In the genomic region with DNA sequence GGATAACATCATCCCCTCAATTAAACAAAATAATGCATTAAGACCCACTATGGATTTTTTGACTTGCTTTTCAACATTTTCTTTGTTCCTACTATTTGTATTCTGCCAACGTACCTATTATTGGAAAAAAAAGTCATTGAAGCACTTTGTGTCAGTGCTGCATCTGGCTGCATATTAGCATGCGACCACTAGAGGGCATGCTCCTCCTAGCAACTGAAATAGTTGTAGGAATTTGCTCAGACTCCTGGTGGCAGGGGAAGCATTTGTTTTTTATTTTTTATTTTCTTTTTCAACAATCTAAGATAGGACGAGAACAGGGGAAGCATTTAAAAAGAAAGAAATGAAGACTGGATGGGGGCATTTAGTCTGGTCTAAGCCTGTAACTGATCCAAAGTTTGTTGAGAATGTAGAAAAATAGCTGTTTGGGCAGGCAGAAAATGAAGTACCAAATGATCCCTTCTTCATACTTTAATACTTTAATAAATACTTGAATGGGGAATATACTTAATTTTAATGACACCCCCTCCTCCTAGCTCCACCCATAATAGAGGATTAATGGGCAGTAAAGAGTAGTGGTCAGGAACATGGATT, we compare ENCODE assay signal across 9 cellular contexts. TPM values are rescaled to one million over a fixed set of nuclear protein-coding genes. Genes with fewer than 3 reads are reported as not detected.
A peak's percentile ranks its signal among the peaks of the same experiment; 100 is the strongest.
DNase-seq lines count a peak whose midpoint lies in the region; ATAC-seq and TF ChIP-seq lines count a peak whose summit lies in the region.
"Had no signal": no experiment of that assay in that cellular context is flagged by ENCODE, and none has a peak within 500 bp of the region (broad histone marks: within the 10 kb centered on the region; RNA-seq: fewer than 3 reads in every experiment).

No MANE protein-coding gene starts in this region.

- TF ChIP-seq CTCF in GM12864 (IDR thresholded peaks at IDR 0.05; ENCODE audit: low read depth, low read length, missing control alignments) (peak; percentile 91), Loucy (conservative IDR thresholded peaks at IDR 0.05; ENCODE audit: low read length) (peak; percentile 100), SK-N-SH (IDR thresholded peaks at IDR 0.05) (peak; percentile 100), transverse colon (IDR thresholded peaks at IDR 0.05) (peak; percentile 92 to 98 (median 98))

- H2AFZ ChIP-seq in Loucy (ENCODE audit: low read length) (peak overlapping the region; percentile 39; the same call in 1 of the 2 replicates), SK-N-SH (ENCODE audit: low read depth) (peak overlapping the region; percentile 76; the same call in 1 of the 2 replicates), trophoblast cell (ENCODE audit: insufficient read depth, low read length, poor library complexity) (no peak overlapping the region)

- H2BK5ac ChIP-seq in trophoblast cell (ENCODE audit: low read depth, low read length, poor library complexity): no peak overlapping the region

- no peak overlapping the region for H4K91ac ChIP-seq in trophoblast cell (ENCODE audit: low read depth, low read length)

- no peaks in the 10 kb centered on the region for H3K79me1 ChIP-seq in trophoblast cell (ENCODE audit: low read length)

- H3K9me2 ChIP-seq in Loucy (replicated peaks; ENCODE audit: low read depth, low read length) (no peaks in the 10 kb centered on the region), SK-N-SH (no peaks in the 10 kb centered on the region)

- H3K23ac ChIP-seq in trophoblast cell (ENCODE audit: low read length): no peak overlapping the region

- no peak overlapping the region for H2AK5ac ChIP-seq in trophoblast cell (ENCODE audit: low read length)

- CTCF ChIA-PET in SK-N-SH (lab: Yijun Ruan, JAX): interaction anchor here (0.6 to 3.0 kb wide), 24 partner anchors 10 to 281 kb away, joined by 3 to 28 read pairs (median 4); a partner anchor contains a TSS

- H3K4me2 ChIP-seq in Loucy (ENCODE audit: low read depth, low read length, poor library complexity, severe bottlenecking) (no peak overlapping the region), SK-N-SH (peak overlapping the region; percentile 51; the same call in 1 of the 2 replicates), trophoblast cell (ENCODE audit: low read length) (no peak overlapping the region)

- H3K4me3 ChIP-seq in GM12864 (ENCODE audit: low read depth, low read length) (no peak overlapping the region), Loucy (ENCODE audit: low read length, poor library complexity, severe bottlenecking) (no peak overlapping the region), SK-N-SH (ENCODE audit: low read depth in 2 of 2, low read length in 1 of 2) (peak overlapping the region in 1 of 2 experiments; percentile 23; a peak in 1 of 4 replicates), trophoblast cell (ENCODE audit: low read depth, low read length) (no peak overlapping the region), transverse colon (no peak overlapping the region)

- no peaks in the 10 kb centered on the region for H3K27me3 ChIP-seq in Loucy (ENCODE audit: insufficient read depth, low read length, poor library complexity, severe bottlenecking)
- H3K27me3 ChIP-seq in SK-N-SH (ENCODE audit: insufficient read depth): no peaks in the 10 kb centered on the region
- H3K27me3 ChIP-seq in trophoblast cell (ENCODE audit: insufficient read depth, low read length): no peaks in the 10 kb centered on the region
- no peaks in the 10 kb centered on the region for H3K27me3 ChIP-seq in transverse colon

- no peak for TF ChIP-seq POLR2A in transverse colon (IDR thresholded peaks at IDR 0.05)

- no peak overlapping the region for H3K18ac ChIP-seq in trophoblast cell (ENCODE audit: low read length)

- POLR2A ChIA-PET in SK-N-SH (lab: Yijun Ruan, JAX): no interaction called here

- no peak overlapping the region for H2BK12ac ChIP-seq in trophoblast cell (ENCODE audit: low read length)

- 4% methylated on average over 3 of the region's 3 CpGs for WGBS in SK-N-SH (ENCODE audit: low lambda C conversion rate)
- no CpG with 5 or more reads among the region's 3 CpGs for WGBS in trophoblast cell (ENCODE audit: extremely low coverage, insufficient coverage, insufficient read length)
- 0 to 1% methylated on average over 3 of the region's 3 CpGs for WGBS in transverse colon (ENCODE audit: low coverage in 1 of 2), 2 donors

- no peak overlapping the region for H4K12ac ChIP-seq in trophoblast cell (ENCODE audit: low read depth, low read length)

- DNase-seq in GM12864 (ENCODE audit: low read depth): peak; percentile 56
- peak; percentile 71 for DNase-seq in SK-N-SH
- DNase-seq in activated naive CD4-positive, alpha-beta T cell treated with anti-CD3 and anti-CD28 coated beads, Interleukin-2, amount 50 U/mL, for 16 hours: peak; percentile 80
- DNase-seq in glomerular visceral epithelial cell (ENCODE audit: extremely low spot score): peak; percentile 75
- peak; percentile 77 to 90 for DNase-seq in trophoblast cell
- DNase-seq in transverse colon: peak; percentile 73

- H3K9ac ChIP-seq in Loucy (ENCODE audit: low read depth, low read length, poor library complexity, severe bottlenecking) (peak overlapping the region; percentile 18), SK-N-SH (peak overlapping the region; percentile 32; the same call in 1 of the 2 replicates), trophoblast cell (ENCODE audit: low read length) (no peak overlapping the region)

- intact Hi-C loops in transverse colon (cut with DNase I; ENCODE audit: low total_unique reads): no loop called here

- no peak overlapping the region for H3K14ac ChIP-seq in trophoblast cell (ENCODE audit: low read length)

- in situ Hi-C loops in transverse colon (cut with MboI; ENCODE audit: low pct_ligation_motif_present in 1 of 4, low pct_unique_long_range_greater_than_20kb in 1 of 4, low sequenced_read_pairs in 3 of 4): loop anchor here in 2 of 4 donors (25.0 kb wide), 1 partner anchor 128 kb away; a partner anchor contains a TSS

- H3K4ac ChIP-seq in trophoblast cell (ENCODE audit: low read depth, low read length): no peak overlapping the region

- H3K4me1 ChIP-seq in Loucy (ENCODE audit: insufficient read depth, low read length, poor library complexity, severe bottlenecking) (no peaks in the 10 kb centered on the region), SK-N-SH (ENCODE audit: control insufficient read depth in 1 of 2, insufficient read depth in 2 of 2, low read depth in 1 of 2, low read length in 1 of 2) (no peaks in the 10 kb centered on the region), trophoblast cell (ENCODE audit: control insufficient read depth in 1 of 2, insufficient read depth in 2 of 2, low read length in 2 of 2) (no peaks in the 10 kb centered on the region), transverse colon (peaks cover 0 to 4% (median 0%) of the 10 kb centered on the region in 4 donors)

- H3F3A ChIP-seq in Loucy (ENCODE audit: low read depth): no peaks in the 10 kb centered on the region
- no peaks in the 10 kb centered on the region for H3F3A ChIP-seq in SK-N-SH (replicated peaks; ENCODE audit: insufficient read depth)

- ATAC-seq in GM21515 (IDR thresholded peaks at IDR 0.05; ENCODE audit: unreplicated experiment): no peak

- no peaks in the 10 kb centered on the region for H3K9me3 ChIP-seq in Loucy (ENCODE audit: insufficient read depth, low read depth, low read length)
- H3K9me3 ChIP-seq in SK-N-SH: no peaks in the 10 kb centered on the region
- no peaks in the 10 kb centered on the region for H3K9me3 ChIP-seq in trophoblast cell (ENCODE audit: insufficient read depth, low read depth, low read length)
- H3K9me3 ChIP-seq in transverse colon: peaks cover 0 to 5% of the 10 kb centered on the region in 2 donors

- H3K36me3 ChIP-seq in Loucy (ENCODE audit: insufficient read depth, low read length) (no peaks in the 10 kb centered on the region), SK-N-SH (replicated peaks in 1 of 2; ENCODE audit: control insufficient read depth in 1 of 2, insufficient read depth in 2 of 2, low read length in 1 of 2) (peaks cover 0 to 15% of the 10 kb centered on the region in 2 experiments), trophoblast cell (ENCODE audit: control insufficient read depth in 1 of 2, insufficient read depth in 2 of 2, low read length in 2 of 2) (no peaks in the 10 kb centered on the region), transverse colon (no peaks in the 10 kb centered on the region)

- H4K8ac ChIP-seq in trophoblast cell (ENCODE audit: low read depth, low read length): no peak overlapping the region

- TF ChIP-seq RAD21 in SK-N-SH (IDR thresholded peaks at IDR 0.05; ENCODE audit: low read length): peak; percentile 97

- H2BK120ac ChIP-seq in trophoblast cell (ENCODE audit: insufficient read depth, low read length, poor library complexity): no peak overlapping the region

- H3K27ac ChIP-seq in SK-N-SH (ENCODE audit: low read depth in 2 of 2, low read length in 1 of 2) (no peak overlapping the region), trophoblast cell (ENCODE audit: low read depth, low read length) (no peak overlapping the region), transverse colon (no peak overlapping the region)

- TF ChIP-seq EP300 in SK-N-SH (IDR thresholded peaks at IDR 0.05; ENCODE audit: borderline replicate concordance in 1 of 2, low read depth in 1 of 2, low read length in 1 of 2): no peak
- TF ChIP-seq EP300 in transverse colon (IDR thresholded peaks at IDR 0.05; ENCODE audit: low read depth): no peak

- no peaks in the 10 kb centered on the region for H3K79me2 ChIP-seq in Loucy (ENCODE audit: insufficient read depth, low read length)
- H3K79me2 ChIP-seq in SK-N-SH (ENCODE audit: insufficient read depth): no peaks in the 10 kb centered on the region
- H3K79me2 ChIP-seq in trophoblast cell (ENCODE audit: control insufficient read depth, insufficient read depth, low read length, poor library complexity): no peaks in the 10 kb centered on the region

- H4K20me1 ChIP-seq in Loucy (ENCODE audit: insufficient read depth, low read length, poor library complexity, severe bottlenecking): no peaks in the 10 kb centered on the region
- H4K20me1 ChIP-seq in SK-N-SH (ENCODE audit: insufficient read depth): no peaks in the 10 kb centered on the region

RNA-seq across cellular contexts. Expression of a gene that starts 14.5 kb away (rescaled TPM):
- 0.44 and 0.67 TPM in 2 replicates for polyA plus RNA-seq in SK-N-SH (2012; rRNA removed)
- 0.07 and 0.21 TPM in 2 replicates for polyA plus RNA-seq in SK-N-SH (2012; cell fraction: cytosol; rRNA removed)
- polyA plus RNA-seq in SK-N-SH (2012; cell fraction: nucleus; rRNA removed): 1.7 and 3.0 TPM in 2 replicates
- 0.07 and 0.17 TPM in 2 replicates for polyA plus RNA-seq in trophoblast cell (2013)
- 1 to 10 TPM in 1 of 4 donors, under 1 TPM in 1, not detected in 2; 0.55 to 5.1 TPM for total RNA-seq in transverse colon

RNA-seq across cellular contexts. Expression of a gene that starts 26.8 kb away (rescaled TPM):
- polyA plus RNA-seq in SK-N-SH (2012; rRNA removed): 28.6 and 34.0 TPM in 2 replicates
- polyA plus RNA-seq in SK-N-SH (2012; cell fraction: cytosol; rRNA removed): 24.0 and 25.7 TPM in 2 replicates
- polyA plus RNA-seq in SK-N-SH (2012; cell fraction: nucleus; rRNA removed): 23.6 and 32.0 TPM in 2 replicates
- 14.5 and 14.9 TPM in 2 replicates for polyA plus RNA-seq in trophoblast cell (2013)
- 10 to 100 TPM in 3 of 4 donors, 1 to 10 TPM in 1; 3.0 to 41.6 (median 36.3) TPM for total RNA-seq in transverse colon

RNA-seq across cellular contexts. Expression of a gene that starts 42.7 kb away (rescaled TPM):
- 1.4 and 1.6 TPM in 2 replicates for polyA plus RNA-seq in SK-N-SH (2012; rRNA removed)
- 1.1 and 1.3 TPM in 2 replicates for polyA plus RNA-seq in SK-N-SH (2012; cell fraction: cytosol; rRNA removed)
- polyA plus RNA-seq in SK-N-SH (2012; cell fraction: nucleus; rRNA removed): 0.58 and 0.61 TPM in 2 replicates
- polyA plus RNA-seq in trophoblast cell (2013): 0.10 TPM in 2 replicates
- 1 to 10 TPM; 2.4 to 9.4 (median 3.6) TPM for total RNA-seq in transverse colon

RNA-seq across cellular contexts. Expression of a gene that starts 47.9 kb away (rescaled TPM):
- polyA plus RNA-seq in SK-N-SH (2012; rRNA removed): not detected in 2 replicates
- not detected in 2 replicates for polyA plus RNA-seq in SK-N-SH (2012; cell fraction: cytosol; rRNA removed)
- polyA plus RNA-seq in SK-N-SH (2012; cell fraction: nucleus; rRNA removed): 0.04 TPM in 1 of 2 replicates, not detected in the other
- 0.01 and 0.03 TPM in 2 replicates for polyA plus RNA-seq in trophoblast cell (2013)
- total RNA-seq in transverse colon: not detected
- total RNA-seq: temporal lobe had no signal
